ENCODE assay signal across 1 cellular context in the genomic region with DNA sequence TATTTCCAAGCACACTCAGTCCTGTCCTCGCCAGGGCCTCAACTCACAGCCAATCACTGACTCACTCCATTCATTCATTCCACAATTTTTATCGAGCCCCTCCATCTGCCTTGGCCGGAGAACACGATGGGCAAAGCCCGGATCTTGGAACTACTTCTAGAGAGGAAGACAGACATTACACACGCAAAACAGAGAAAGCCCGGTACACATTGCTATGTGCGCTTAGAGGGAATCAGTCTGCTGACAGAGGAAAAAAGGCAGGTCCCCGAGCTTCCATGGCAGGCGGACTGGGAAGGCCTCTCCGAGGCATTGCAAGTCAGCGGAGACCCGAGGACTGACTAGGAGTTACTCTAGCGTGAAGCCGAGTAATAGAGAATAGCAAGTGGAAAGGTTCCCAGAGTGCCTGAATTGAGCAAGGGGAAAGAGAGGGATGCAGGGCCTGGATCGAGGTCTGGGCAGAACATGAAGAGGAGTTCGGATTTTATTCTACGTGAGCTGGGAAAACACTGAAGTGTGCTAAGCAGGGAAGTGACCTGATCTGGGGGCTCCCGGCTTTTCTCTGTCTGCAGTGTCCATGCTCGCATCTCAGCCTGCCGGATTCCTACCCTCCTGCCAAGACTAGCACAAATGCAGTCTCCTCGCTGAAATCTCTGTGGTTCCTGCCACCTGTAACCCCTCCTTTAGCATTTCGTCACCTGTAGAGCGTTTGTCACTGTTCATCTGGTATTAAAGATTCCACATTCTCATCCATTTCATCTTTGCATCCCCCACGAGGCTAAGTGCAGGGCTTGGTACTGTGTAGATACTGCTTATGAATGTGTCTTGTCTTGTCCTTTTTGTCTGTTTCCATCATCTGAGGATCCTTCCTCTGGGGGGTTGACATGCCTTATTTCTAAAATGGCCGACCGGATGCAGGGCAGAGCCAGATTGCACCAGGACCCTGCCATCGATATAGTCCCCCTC.
TF ChIP-seq lines count a peak whose summit lies in the region.

No MANE protein-coding gene starts in this region.

TF ChIP-seq in HEK293, 187 proteins besides CTCF, POLR2A, EP300 and RAD21 (continued from another document and continues in another):
- TF ChIP-seq ZNF146 (tag by site-specific recombination; IDR thresholded peaks at IDR 0.05), result no peak
- TF ChIP-seq, protein P1, sequence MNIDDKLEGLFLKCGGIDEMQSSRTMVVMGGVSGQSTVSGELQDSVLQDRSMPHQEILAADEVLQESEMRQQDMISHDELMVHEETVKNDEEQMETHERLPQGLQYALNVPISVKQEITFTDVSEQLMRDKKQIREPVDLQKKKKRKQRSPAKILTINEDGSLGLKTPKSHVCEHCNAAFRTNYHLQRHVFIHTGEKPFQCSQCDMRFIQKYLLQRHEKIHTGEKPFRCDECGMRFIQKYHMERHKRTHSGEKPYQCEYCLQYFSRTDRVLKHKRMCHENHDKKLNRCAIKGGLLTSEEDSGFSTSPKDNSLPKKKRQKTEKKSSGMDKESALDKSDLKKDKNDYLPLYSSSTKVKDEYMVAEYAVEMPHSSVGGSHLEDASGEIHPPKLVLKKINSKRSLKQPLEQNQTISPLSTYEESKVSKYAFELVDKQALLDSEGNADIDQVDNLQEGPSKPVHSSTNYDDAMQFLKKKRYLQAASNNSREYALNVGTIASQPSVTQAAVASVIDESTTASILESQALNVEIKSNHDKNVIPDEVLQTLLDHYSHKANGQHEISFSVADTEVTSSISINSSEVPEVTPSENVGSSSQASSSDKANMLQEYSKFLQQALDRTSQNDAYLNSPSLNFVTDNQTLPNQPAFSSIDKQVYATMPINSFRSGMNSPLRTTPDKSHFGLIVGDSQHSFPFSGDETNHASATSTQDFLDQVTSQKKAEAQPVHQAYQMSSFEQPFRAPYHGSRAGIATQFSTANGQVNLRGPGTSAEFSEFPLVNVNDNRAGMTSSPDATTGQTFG (tag by site-specific recombination; IDR thresholded peaks at IDR 0.05; ENCODE audit: borderline replicate concordance), result no peak
- no peak for TF ChIP-seq ZNF184 (tag by site-specific recombination; IDR thresholded peaks at IDR 0.05)
- TF ChIP-seq REST (tag by site-specific recombination; IDR thresholded peaks at IDR 0.05), result no peak
- TF ChIP-seq HOXD13 (CRISPR knock-in tag; IDR thresholded peaks at IDR 0.05; ENCODE audit: borderline replicate concordance), result no peak
- TF ChIP-seq YY2 (tag by site-specific recombination; IDR thresholded peaks at IDR 0.05), result no peak
- TF ChIP-seq, protein P2, sequence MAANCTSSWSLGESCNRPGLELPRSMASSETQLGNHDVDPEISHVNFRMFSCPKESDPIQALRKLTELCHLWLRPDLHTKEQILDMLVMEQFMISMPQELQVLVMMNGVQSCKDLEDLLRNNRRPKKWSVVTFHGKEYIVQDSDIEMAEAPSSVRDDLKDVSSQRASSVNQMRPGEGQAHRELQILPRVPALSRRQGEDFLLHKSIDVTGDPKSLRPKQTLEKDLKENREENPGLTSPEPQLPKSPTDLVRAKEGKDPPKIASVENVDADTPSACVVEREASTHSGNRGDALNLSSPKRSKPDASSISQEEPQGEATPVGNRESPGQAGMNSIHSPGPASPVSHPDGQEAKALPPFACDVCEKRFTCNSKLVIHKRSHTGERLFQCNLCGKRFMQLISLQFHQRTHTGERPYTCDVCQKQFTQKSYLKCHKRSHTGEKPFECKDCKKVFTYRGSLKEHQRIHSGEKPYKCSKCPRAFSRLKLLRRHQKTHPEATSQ (tag by site-specific recombination; IDR thresholded peaks at IDR 0.05), result no peak
- peak; percentile 88; the same call in 1 of the 2 replicates for TF ChIP-seq ZBTB17 (tag by site-specific recombination; IDR thresholded peaks at IDR 0.05)
- no peak for TF ChIP-seq WT1 (tag by site-specific recombination; IDR thresholded peaks at IDR 0.05)
- no peak; the same call in 1 of the 2 replicates for TF ChIP-seq ZNF366 (tag by site-specific recombination; conservative IDR thresholded peaks at IDR 0.05)
- no peak for TF ChIP-seq ZNF514 (tag by site-specific recombination; IDR thresholded peaks at IDR 0.05)
- no peak for TF ChIP-seq ZFP69B (tag by site-specific recombination; IDR thresholded peaks at IDR 0.05)
- TF ChIP-seq ZNF266 (tag by site-specific recombination; IDR thresholded peaks at IDR 0.05; ENCODE audit: low read depth), result no peak
- peak; percentile 99 for TF ChIP-seq ZNF335 (tag by site-specific recombination; conservative IDR thresholded peaks at IDR 0.05)
- peak; percentile 47 for TF ChIP-seq ZBTB11 (tag by site-specific recombination; conservative IDR thresholded peaks at IDR 0.05; ENCODE audit: low read depth)
- TF ChIP-seq KLF10 (tag by site-specific recombination; IDR thresholded peaks at IDR 0.05), result no peak
- TF ChIP-seq ZNF202 (tag by site-specific recombination; IDR thresholded peaks at IDR 0.05; ENCODE audit: borderline replicate concordance), result no peak
- TF ChIP-seq, protein P3, sequence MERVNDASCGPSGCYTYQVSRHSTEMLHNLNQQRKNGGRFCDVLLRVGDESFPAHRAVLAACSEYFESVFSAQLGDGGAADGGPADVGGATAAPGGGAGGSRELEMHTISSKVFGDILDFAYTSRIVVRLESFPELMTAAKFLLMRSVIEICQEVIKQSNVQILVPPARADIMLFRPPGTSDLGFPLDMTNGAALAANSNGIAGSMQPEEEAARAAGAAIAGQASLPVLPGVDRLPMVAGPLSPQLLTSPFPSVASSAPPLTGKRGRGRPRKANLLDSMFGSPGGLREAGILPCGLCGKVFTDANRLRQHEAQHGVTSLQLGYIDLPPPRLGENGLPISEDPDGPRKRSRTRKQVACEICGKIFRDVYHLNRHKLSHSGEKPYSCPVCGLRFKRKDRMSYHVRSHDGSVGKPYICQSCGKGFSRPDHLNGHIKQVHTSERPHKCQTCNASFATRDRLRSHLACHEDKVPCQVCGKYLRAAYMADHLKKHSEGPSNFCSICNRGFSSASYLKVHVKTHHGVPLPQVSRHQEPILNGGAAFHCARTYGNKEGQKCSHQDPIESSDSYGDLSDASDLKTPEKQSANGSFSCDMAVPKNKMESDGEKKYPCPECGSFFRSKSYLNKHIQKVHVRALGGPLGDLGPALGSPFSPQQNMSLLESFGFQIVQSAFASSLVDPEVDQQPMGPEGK (tag by site-specific recombination; IDR thresholded peaks at IDR 0.05), result no peak
- no peak for TF ChIP-seq ELK4 (IDR thresholded peaks at IDR 0.05; ENCODE audit: borderline replicate concordance, low read depth, low read length)
- TF ChIP-seq ZNF211 (tag by site-specific recombination; IDR thresholded peaks at IDR 0.05; ENCODE audit: low read depth), result no peak
- no peak for TF ChIP-seq ZNF521 (tag by site-specific recombination; IDR thresholded peaks at IDR 0.05)
- TF ChIP-seq ZNF654 (tag by site-specific recombination; IDR thresholded peaks at IDR 0.05; ENCODE audit: low read depth), result no peak
- TF ChIP-seq KLF9 (tag by site-specific recombination; IDR thresholded peaks at IDR 0.05; ENCODE audit: low read depth), result no peak
- peak; percentile 38; the same call in 1 of the 2 replicates for TF ChIP-seq YY1 (tag by site-specific recombination; IDR thresholded peaks at IDR 0.05)
- no peak for TF ChIP-seq BCL11B (tag by site-specific recombination; IDR thresholded peaks at IDR 0.05; ENCODE audit: low read depth)
- no peak for TF ChIP-seq ZNF221 (tag by site-specific recombination; IDR thresholded peaks at IDR 0.05; ENCODE audit: borderline replicate concordance)
- peak; percentile 100 for TF ChIP-seq SCRT2 (tag by site-specific recombination; IDR thresholded peaks at IDR 0.05)
- 0 out of 2 replicates have a peak, but pooled peaks have one; percentile 8 for TF ChIP-seq ZNF2 (tag by site-specific recombination; IDR thresholded peaks at IDR 0.05)
- 0 out of 2 replicates have a peak, but pooled peaks have one; percentile 10 for TF ChIP-seq ZXDB (tag by site-specific recombination; IDR thresholded peaks at IDR 0.05)
- TF ChIP-seq SP2 (tag by site-specific recombination; IDR thresholded peaks at IDR 0.05), result no peak; the same call in 1 of the 2 replicates
- TF ChIP-seq EGR2 (tag by site-specific recombination; IDR thresholded peaks at IDR 0.05; ENCODE audit: low read depth), result no peak
- no peak for TF ChIP-seq SALL2 (tag by site-specific recombination; IDR thresholded peaks at IDR 0.05; ENCODE audit: borderline replicate concordance)
- no peak for TF ChIP-seq ZNF133 (tag by site-specific recombination; IDR thresholded peaks at IDR 0.05)
- TF ChIP-seq PRDM10 (tag by site-specific recombination; IDR thresholded peaks at IDR 0.05), result peak; percentile 57
- TF ChIP-seq ZNF76 (tag by site-specific recombination; IDR thresholded peaks at IDR 0.05; ENCODE audit: borderline replicate concordance, low read depth), result peak; percentile 27; the same call in 1 of the 2 replicates
- TF ChIP-seq ZNF843 (tag by site-specific recombination; IDR thresholded peaks at IDR 0.05), result no peak
